23 cellular contexts compared by ENCODE assay signal in the genomic region with DNA sequence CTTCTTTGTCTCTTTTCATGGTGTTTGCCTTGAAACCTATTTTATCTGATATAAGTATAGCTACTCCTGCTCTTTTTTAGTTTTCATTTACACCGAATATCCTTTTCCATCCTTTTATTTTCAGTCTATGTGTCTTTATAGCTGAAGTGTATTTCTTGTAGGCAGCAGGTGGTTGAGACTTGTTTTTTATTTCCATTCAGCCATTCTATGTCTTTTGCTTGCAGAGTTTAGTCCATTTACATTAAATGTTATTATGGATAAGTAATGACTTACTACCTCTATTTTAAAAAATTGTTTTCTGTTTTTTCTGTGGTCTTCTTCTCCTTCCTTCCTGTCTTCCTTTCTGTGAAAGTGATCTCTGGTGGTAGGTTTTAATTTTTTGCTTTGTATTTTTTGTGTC. TPM values are rescaled to one million over a fixed set of nuclear protein-coding genes. Genes with fewer than 3 reads are reported as not detected.
DNase-seq lines count a peak whose midpoint lies in the region; ATAC-seq, FAIRE-seq and TF ChIP-seq lines count a peak whose summit lies in the region.
"Had no signal": no experiment of that assay in that cellular context is flagged by ENCODE, and none has a peak within 500 bp of the region (broad histone marks: within the 10 kb centered on the region; RNA-seq: fewer than 3 reads in every experiment).

No MANE protein-coding gene starts in this region.

- in situ Hi-C loops in K562 (cut with MboI), result no loop called here

- no peaks in the 10 kb centered on the region for H3K36me3 ChIP-seq in K562 (ENCODE audit: control insufficient read depth, insufficient read depth, low read length)
- H3K36me3 ChIP-seq: BLaER1 treated with 17β-estradiol and CSF1 and Interleukin-3, amounts not matched to agents 10 nM and 100 nM had no signal

- no peak for TF ChIP-seq CTCF in activated CD8-positive, alpha-beta T cell treated with anti-CD3 and anti-CD28 coated beads for 36 hours (IDR thresholded peaks at IDR 0.05)
- no peak for TF ChIP-seq CTCF in K562 (IDR thresholded peaks at IDR 0.05 in 2 of 3, conservative IDR thresholded peaks at IDR 0.05 in 1 of 3; ENCODE audit: insufficient read depth in 2 of 3, low read depth in 1 of 3, low read length in 3 of 3)

- FAIRE-seq in K562 (lab: Jason Lieb, UNC), result no peak
- FAIRE-seq: A204.1, D721Med, G401.6, GM12891, GM19239 had no signal

- no peak overlapping the region for H3K4me3 ChIP-seq in K562
- H3K4me3 ChIP-seq: BLaER1 treated with 17β-estradiol and CSF1 and Interleukin-3, amounts not matched to agents 10 nM and 100 nM had no signal

- BruUV-seq in K562 (replicated peaks; lab: Mats Ljungman, UMichigan), result no TSS peak

- TF ChIP-seq RAD21 in K562 (CRISPR knock-in tag; conservative IDR thresholded peaks at IDR 0.05 in 1 of 2, IDR thresholded peaks at IDR 0.05 in 1 of 2), result no peak

- H2AFZ ChIP-seq in K562 (ENCODE audit: low read depth, low read length), result no peak overlapping the region

- TF ChIP-seq EP300 in K562 (IDR thresholded peaks at IDR 0.05; ENCODE audit: low read length), result no peak

- peaks cover 21% of the 10 kb centered on the region for H3K36me3 Mint-ChIP-seq in activated CD8-positive, alpha-beta T cell treated with anti-CD3 and anti-CD28 coated beads, Interleukin-2, amount 10 ng/mL, durations not matched to agents 7 days and 5 days (ENCODE audit: low read depth)
- peaks cover 3% of the 10 kb centered on the region for H3K36me3 Mint-ChIP-seq in activated CD8-positive, alpha-beta T cell treated with anti-CD3 and anti-CD28 coated beads for 36 hours (ENCODE audit: low read depth)
- H3K36me3 Mint-ChIP-seq in activated naive CD4-positive, alpha-beta T cell treated with anti-CD3 and anti-CD28 coated beads, Interleukin-2, amount 10 ng/mL, durations not matched to agents 7 days and 5 days, result peaks cover 20% of the 10 kb centered on the region
- H3K36me3 Mint-ChIP-seq in naive thymus-derived CD8-positive, alpha-beta T cell, result peaks cover 0 to 21% (median 9%) of the 10 kb centered on the region in 3 donors

- H3K4me3 Mint-ChIP-seq in activated CD8-positive, alpha-beta T cell treated with anti-CD3 and anti-CD28 coated beads, Interleukin-2, amount 10 ng/mL, durations not matched to agents 7 days and 5 days, result no peak overlapping the region
- no peak overlapping the region for H3K4me3 Mint-ChIP-seq in activated CD8-positive, alpha-beta T cell treated with anti-CD3 and anti-CD28 coated beads for 36 hours
- H3K4me3 Mint-ChIP-seq in activated naive CD4-positive, alpha-beta T cell treated with anti-CD3 and anti-CD28 coated beads, Interleukin-2, amount 10 ng/mL, durations not matched to agents 7 days and 5 days, result no peak overlapping the region
- peak overlapping the region in 5 of 10 donors; percentile 11 to 56 (median 27) for H3K4me3 Mint-ChIP-seq in naive thymus-derived CD8-positive, alpha-beta T cell
- H3K4me3 Mint-ChIP-seq: CD4-positive, alpha-beta T cell; CD8-positive, alpha-beta T cell had no signal

- H3K4me1 Mint-ChIP-seq in activated CD8-positive, alpha-beta T cell treated with anti-CD3 and anti-CD28 coated beads, Interleukin-2, amount 10 ng/mL, durations not matched to agents 7 days and 5 days (ENCODE audit: low read depth), result peaks cover 29% of the 10 kb centered on the region
- peaks cover 18% of the 10 kb centered on the region for H3K4me1 Mint-ChIP-seq in activated CD8-positive, alpha-beta T cell treated with anti-CD3 and anti-CD28 coated beads for 36 hours (ENCODE audit: low read depth)
- peaks cover 33% of the 10 kb centered on the region for H3K4me1 Mint-ChIP-seq in activated naive CD4-positive, alpha-beta T cell treated with anti-CD3 and anti-CD28 coated beads, Interleukin-2, amount 10 ng/mL, durations not matched to agents 7 days and 5 days
- peaks cover 14 to 32% (median 26%) of the 10 kb centered on the region in 4 donors for H3K4me1 Mint-ChIP-seq in naive thymus-derived CD8-positive, alpha-beta T cell

- ATAC-seq in activated CD8-positive, alpha-beta T cell treated with anti-CD3 and anti-CD28 coated beads, Interleukin-2, amount 10 ng/mL, durations not matched to agents 7 days and 5 days, result no peak
- ATAC-seq in activated CD8-positive, alpha-beta T cell treated with anti-CD3 and anti-CD28 coated beads for 36 hours, result no peak
- no peak for ATAC-seq in K562
- ATAC-seq in naive thymus-derived CD8-positive, alpha-beta T cell, result no peak
- ATAC-seq in sciatic nerve, result no peak
- no peak for ATAC-seq in GM21381 (IDR thresholded peaks at IDR 0.05; ENCODE audit: unreplicated experiment)
- ATAC-seq: CD8-positive, alpha-beta T cell had no signal

- no peaks in the 10 kb centered on the region for H3K27me3 ChIP-seq in K562 (ENCODE audit: control insufficient read depth in 2 of 2, insufficient read depth in 2 of 2, low read length in 2 of 2)
- H3K27me3 ChIP-seq: BLaER1 treated with 17β-estradiol and CSF1 and Interleukin-3, amounts not matched to agents 10 nM and 100 nM had no signal

- no peaks in the 10 kb centered on the region for H3K27me3 Mint-ChIP-seq in activated CD8-positive, alpha-beta T cell treated with anti-CD3 and anti-CD28 coated beads, Interleukin-2, amount 10 ng/mL, durations not matched to agents 7 days and 5 days (ENCODE audit: low read depth)
- no peaks in the 10 kb centered on the region for H3K27me3 Mint-ChIP-seq in activated CD8-positive, alpha-beta T cell treated with anti-CD3 and anti-CD28 coated beads for 36 hours
- no peaks in the 10 kb centered on the region for H3K27me3 Mint-ChIP-seq in activated naive CD4-positive, alpha-beta T cell treated with anti-CD3 and anti-CD28 coated beads, Interleukin-2, amount 10 ng/mL, durations not matched to agents 7 days and 5 days
- H3K27me3 Mint-ChIP-seq in naive thymus-derived CD8-positive, alpha-beta T cell, result no peaks in the 10 kb centered on the region
- H3K27me3 Mint-ChIP-seq: CD4-positive, alpha-beta T cell had no signal

- H3K9ac ChIP-seq in K562 (ENCODE audit: insufficient read depth in 1 of 2, low read depth in 2 of 2, low read length in 2 of 2), result no peak overlapping the region
- H3K9ac ChIP-seq: BLaER1 treated with 17β-estradiol and CSF1 and Interleukin-3, amounts not matched to agents 10 nM and 100 nM had no signal

- no peaks in the 10 kb centered on the region for H3K79me2 ChIP-seq in K562 (ENCODE audit: control insufficient read depth, insufficient read depth, low read length)

- intact Hi-C loops in activated CD8-positive, alpha-beta T cell treated with anti-CD3 and anti-CD28 coated beads for 36 hours (cut with micrococcal nuclease), result no loop called here
- intact Hi-C loops in K562 (cut with micrococcal nuclease), result no loop called here
- intact Hi-C loops in sciatic nerve (cut with DNase I), result no loop called here

- TF ChIP-seq POLR2A in K562 (conservative IDR thresholded peaks at IDR 0.05), result no peak

- no peaks in the 10 kb centered on the region for H3K9me3 ChIP-seq in K562 (replicated peaks; ENCODE audit: control insufficient read depth, insufficient read depth, low read depth, low read length)
- H3K9me3 ChIP-seq: Caco-2 had no signal

- no peak for DNase-seq in activated CD8-positive, alpha-beta T cell treated with anti-CD3 and anti-CD28 coated beads, Interleukin-2, amount 10 ng/mL, durations not matched to agents 7 days and 5 days
- no peak for DNase-seq in activated CD8-positive, alpha-beta T cell treated with anti-CD3 and anti-CD28 coated beads for 36 hours
- no peak for DNase-seq in activated naive CD4-positive, alpha-beta T cell treated with anti-CD3 and anti-CD28 coated beads, Interleukin-2, amount 10 ng/mL, durations not matched to agents 7 days and 5 days
- DNase-seq in activated naive CD4-positive, alpha-beta T cell (lab: John Stamatoyannopoulos, UW), result no peak
- DNase-seq in K562 (ENCODE audit: extremely low read depth in 1 of 4, low spot score in 3 of 4) (no peak), sciatic nerve (ENCODE audit: low spot score) (no peak)
- no peak for DNase-seq in naive thymus-derived CD8-positive, alpha-beta T cell
- DNase-seq: 8988T; ACHN; Caco-2; Calu3; CD4-positive, alpha-beta T cell; CD8-positive, alpha-beta T cell; DMS79 treated with DMSO at 0.1 percent for 48 hours; GF-D8 had no signal

- no peaks in the 10 kb centered on the region for H4K20me1 ChIP-seq in K562 (replicated peaks; ENCODE audit: control insufficient read depth, insufficient read depth, low read length)
- H4K20me1 ChIP-seq: BLaER1 treated with 17β-estradiol and CSF1 and Interleukin-3, amounts not matched to agents 10 nM and 100 nM had no signal

- H3K9me1 ChIP-seq in K562 (ENCODE audit: control insufficient read depth, insufficient read depth, low read length), result no peaks in the 10 kb centered on the region

- peaks cover 33% of the 10 kb centered on the region for H3K9me3 Mint-ChIP-seq in activated CD8-positive, alpha-beta T cell treated with anti-CD3 and anti-CD28 coated beads, Interleukin-2, amount 10 ng/mL, durations not matched to agents 7 days and 5 days (ENCODE audit: insufficient read depth)
- peaks cover 19% of the 10 kb centered on the region for H3K9me3 Mint-ChIP-seq in activated CD8-positive, alpha-beta T cell treated with anti-CD3 and anti-CD28 coated beads for 36 hours
- H3K9me3 Mint-ChIP-seq in activated naive CD4-positive, alpha-beta T cell treated with anti-CD3 and anti-CD28 coated beads, Interleukin-2, amount 10 ng/mL, durations not matched to agents 7 days and 5 days, result peaks cover 26% of the 10 kb centered on the region
- H3K9me3 Mint-ChIP-seq in naive thymus-derived CD8-positive, alpha-beta T cell, result peaks cover 9 to 44% (median 21%) of the 10 kb centered on the region in 9 donors

- H3K27ac Mint-ChIP-seq in activated CD8-positive, alpha-beta T cell treated with anti-CD3 and anti-CD28 coated beads, Interleukin-2, amount 10 ng/mL, durations not matched to agents 7 days and 5 days, result peak overlapping the region; percentile 58
- H3K27ac Mint-ChIP-seq in activated CD8-positive, alpha-beta T cell treated with anti-CD3 and anti-CD28 coated beads for 36 hours, result no peak overlapping the region
- peak overlapping the region; percentile 11 for H3K27ac Mint-ChIP-seq in activated naive CD4-positive, alpha-beta T cell treated with anti-CD3 and anti-CD28 coated beads, Interleukin-2, amount 10 ng/mL, durations not matched to agents 7 days and 5 days
- peak overlapping the region in 6 of 10 donors; percentile 6 to 74 (median 46) for H3K27ac Mint-ChIP-seq in naive thymus-derived CD8-positive, alpha-beta T cell
- H3K27ac Mint-ChIP-seq: CD8-positive, alpha-beta T cell had no signal

- no peaks in the 10 kb centered on the region for H3K4me1 ChIP-seq in K562 (replicated peaks in 1 of 2; ENCODE audit: control insufficient read depth in 2 of 2, insufficient read depth in 2 of 2, low read length in 2 of 2)

- no peak overlapping the region for H3K27ac ChIP-seq in K562 (ENCODE audit: extremely low read depth, low read depth, low read length)
- H3K27ac ChIP-seq: BLaER1 treated with 17β-estradiol and CSF1 and Interleukin-3, amounts not matched to agents 10 nM and 100 nM; C4-2B had no signal

- no peak overlapping the region for H3K4me2 ChIP-seq in K562 (ENCODE audit: insufficient read depth, low read length)

- CTCF ChIA-PET in activated CD8-positive, alpha-beta T cell treated with anti-CD3 and anti-CD28 coated beads, Interleukin-2, amount 10 ng/mL, durations not matched to agents 7 days and 5 days (lab: Charles Lee), result no interaction called here
- CTCF ChIA-PET in activated CD8-positive, alpha-beta T cell treated with anti-CD3 and anti-CD28 coated beads for 36 hours (lab: Charles Lee), result no interaction called here
- CTCF ChIA-PET in activated naive CD4-positive, alpha-beta T cell treated with anti-CD3 and anti-CD28 coated beads, Interleukin-2, amount 10 ng/mL, durations not matched to agents 7 days and 5 days (lab: Charles Lee), result no interaction called here
- CTCF ChIA-PET in K562 (lab: Yijun Ruan, JAX; ENCODE audit: low intra/inter-chr PET ratio), result no interaction called here

- POLR2A ChIA-PET in activated CD8-positive, alpha-beta T cell treated with anti-CD3 and anti-CD28 coated beads, Interleukin-2, amount 10 ng/mL, durations not matched to agents 7 days and 5 days (lab: Charles Lee), result no interaction called here
- POLR2A ChIA-PET in activated CD8-positive, alpha-beta T cell treated with anti-CD3 and anti-CD28 coated beads for 36 hours (lab: Charles Lee), result no interaction called here
- POLR2A ChIA-PET in K562 (lab: Yijun Ruan, JAX), result no interaction called here
- POLR2A ChIA-PET in naive thymus-derived CD8-positive, alpha-beta T cell (lab: Charles Lee), result no interaction called here

- WGBS in K562 (ENCODE audit: insufficient coverage, low coverage, missing lambda C conversion rate), result 22% methylated on average over 1 of the region's 1 CpG

RNA-seq across cellular contexts. Expression of a gene that starts 45.0 kb away (rescaled TPM):
- total RNA-seq in activated CD8-positive, alpha-beta T cell treated with anti-CD3 and anti-CD28 coated beads, Interleukin-2, amount 10 ng/mL, durations not matched to agents 7 days and 5 days, result 10 to 100 TPM; 82.1 to 85.5 TPM
- 100 to 1,000 TPM; 100 to 102 TPM for total RNA-seq in activated CD8-positive, alpha-beta T cell treated with anti-CD3 and anti-CD28 coated beads for 36 hours
- 122 and 219 TPM in 2 replicates for total RNA-seq in K562 (2011; cell fraction: chromatin; rRNA removed; ENCODE audit: low replicate concordance)
- total RNA-seq in K562 (2011; cell fraction: nucleolus; rRNA removed), result 126 and 131 TPM in 2 replicates
- total RNA-seq in K562 (2011; cell fraction: nucleoplasm; rRNA removed), result 167 and 170 TPM in 2 replicates
- total RNA-seq in K562 (2014; rRNA removed) (98.4 and 112 TPM in 2 replicates), K562 (2014; rRNA removed; fragmentation: Illumina TruSeq; extraction: Trizol) (96.2 and 124 TPM in 2 replicates), K562 (2015; rRNA removed; fragmentation: Illumina TruSeq; extraction: Trizol) (81.5 and 84.0 TPM in 2 replicates), K562 (2021) (96.0 and 104 TPM in 2 replicates), sciatic nerve (152 TPM)
- polyA plus RNA-seq in K562 (2011; rRNA removed) (137 and 150 TPM in 2 replicates), K562 (2014; fragmentation: Illumina TruSeq; extraction: Trizol) (94.8 and 144 TPM in 2 replicates), K562 (2014; fragmentation: Nextera tagmentation; extraction: Ambion mirVana) (10 to 100 TPM; 17.7 to 29.4 TPM), K562 (2014; rRNA removed) (97.0 and 98.6 TPM in 2 replicates)
- 53.0 and 98.2 TPM in 2 replicates for polyA plus RNA-seq in K562 (2011; cell fraction: cytosol; rRNA removed)
- 69.4 and 92.8 TPM in 2 replicates for polyA plus RNA-seq in K562 (2011; cell fraction: nucleus; rRNA removed)
- 72.7 and 169 TPM in 2 replicates for polyA plus RNA-seq in K562 (2012)
- 180 and 193 TPM in 2 replicates for polyA minus RNA-seq in K562 (2011; rRNA and poly(A)+ RNA removed)
- 46.6 and 55.4 TPM in 2 replicates for polyA minus RNA-seq in K562 (2011; cell fraction: cytosol; rRNA and poly(A)+ RNA removed)
- polyA minus RNA-seq in K562 (2011; cell fraction: nucleus; rRNA and poly(A)+ RNA removed), result 97.5 and 128 TPM in 2 replicates
- 100 to 1,000 TPM in 1 of 2 experiments, 10 to 100 TPM in 1; 98.9 to 102 TPM for total RNA-seq in naive thymus-derived CD8-positive, alpha-beta T cell
- 100 to 1,000 TPM; 156 to 193 (median 156) TPM for polyA plus RNA-seq in naive thymus-derived CD8-positive, alpha-beta T cell
